ENCODE assay signal across 1 cellular context in the genomic region with DNA sequence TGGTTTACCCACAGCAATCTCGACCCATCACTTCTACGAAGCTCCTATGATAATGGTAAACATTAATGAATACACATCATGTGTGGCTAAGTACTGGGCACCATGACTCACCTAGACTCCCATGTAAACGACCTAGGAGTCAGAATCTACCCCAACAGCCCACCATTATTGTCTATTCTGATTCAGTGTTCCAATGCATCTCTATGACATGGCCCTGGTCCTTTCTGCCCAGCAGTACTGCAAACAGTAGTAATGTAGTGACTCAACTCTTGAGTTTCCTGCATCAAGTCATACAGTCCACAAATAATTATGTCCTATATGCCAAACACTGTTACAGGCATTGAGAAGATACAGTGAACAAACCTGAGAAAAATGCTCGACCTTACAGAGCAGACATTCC.
TF ChIP-seq lines count a peak whose summit lies in the region.

No MANE protein-coding gene starts in this region.

TF ChIP-seq in GM12878, 131 proteins besides CTCF, POLR2A, EP300 and RAD21:
- TF ChIP-seq, protein P1, sequence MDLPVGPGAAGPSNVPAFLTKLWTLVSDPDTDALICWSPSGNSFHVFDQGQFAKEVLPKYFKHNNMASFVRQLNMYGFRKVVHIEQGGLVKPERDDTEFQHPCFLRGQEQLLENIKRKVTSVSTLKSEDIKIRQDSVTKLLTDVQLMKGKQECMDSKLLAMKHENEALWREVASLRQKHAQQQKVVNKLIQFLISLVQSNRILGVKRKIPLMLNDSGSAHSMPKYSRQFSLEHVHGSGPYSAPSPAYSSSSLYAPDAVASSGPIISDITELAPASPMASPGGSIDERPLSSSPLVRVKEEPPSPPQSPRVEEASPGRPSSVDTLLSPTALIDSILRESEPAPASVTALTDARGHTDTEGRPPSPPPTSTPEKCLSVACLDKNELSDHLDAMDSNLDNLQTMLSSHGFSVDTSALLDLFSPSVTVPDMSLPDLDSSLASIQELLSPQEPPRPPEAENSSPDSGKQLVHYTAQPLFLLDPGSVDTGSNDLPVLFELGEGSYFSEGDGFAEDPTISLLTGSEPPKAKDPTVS (IDR thresholded peaks at IDR 0.05; ENCODE audit: low read depth, low read length) = no peak
- TF ChIP-seq BACH1 (IDR thresholded peaks at IDR 0.05; ENCODE audit: borderline replicate concordance) (no peak), TARDBP (IDR thresholded peaks at IDR 0.05; ENCODE audit: borderline replicate concordance) (no peak), ESRRA (IDR thresholded peaks at IDR 0.05; ENCODE audit: low read length) (no peak), EED (IDR thresholded peaks at IDR 0.05; ENCODE audit: low read depth) (no peak)
